Comparison of ENCODE assay signal across 8 cellular contexts in the genomic region with DNA sequence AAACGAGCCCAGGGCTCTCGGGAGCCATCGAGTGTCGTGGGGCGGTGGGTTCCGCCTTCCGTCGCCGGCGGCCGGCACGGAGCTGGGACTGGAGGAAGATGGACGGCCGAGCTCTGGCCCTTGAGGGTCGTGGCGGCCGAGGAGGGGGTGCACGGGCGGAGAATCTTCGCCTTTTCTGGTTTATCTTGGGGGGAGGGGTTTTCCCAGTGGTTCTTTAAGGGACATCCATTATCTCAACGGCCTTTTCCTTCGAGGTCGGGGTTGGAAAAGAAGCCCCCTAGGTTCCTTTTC. TPM values are rescaled to one million over a fixed set of nuclear protein-coding genes. Genes with fewer than 3 reads are reported as not detected.
DNase-seq lines count a peak whose midpoint lies in the region; ATAC-seq and TF ChIP-seq lines count a peak whose summit lies in the region.

No MANE protein-coding gene starts in this region.

- peak overlapping the region; percentile 92 to 95 for H3K9ac ChIP-seq in stomach smooth muscle (ENCODE audit: low read length in 2 of 2)

- peak overlapping the region; percentile 94 for H3K27ac ChIP-seq in stomach smooth muscle (ENCODE audit: low read length)

- peak; percentile 23 for ATAC-seq in HG02642 (IDR thresholded peaks at IDR 0.05; ENCODE audit: poor library complexity, unreplicated experiment)
- peak in 1 of 2 donors; percentile 17 for ATAC-seq in activated naive CD4-positive, alpha-beta T cell treated with anti-CD3 and anti-CD28 coated beads, Interleukin-2, amount 50 U/mL, for 72 hours
- no peak for ATAC-seq in GM19395 (IDR thresholded peaks at IDR 0.05; ENCODE audit: unreplicated experiment)

- no peak for TF ChIP-seq CTCF in Caco-2 (IDR thresholded peaks at IDR 0.05; ENCODE audit: insufficient read depth in 1 of 2, low read depth in 1 of 2, low read length in 1 of 2, severe bottlenecking in 1 of 2, unreplicated experiment in 1 of 2)

- H3K4me1 Mint-ChIP-seq in Caco-2 (ENCODE audit: low read depth, unreplicated experiment), result peaks cover 9% of the 10 kb centered on the region

- no peaks in the 10 kb centered on the region for H3K9me3 ChIP-seq in Caco-2
- no peaks in the 10 kb centered on the region for H3K9me3 ChIP-seq in iPS-18c (ENCODE audit: control insufficient read depth, insufficient read depth, low read length)
- H3K9me3 ChIP-seq in stomach smooth muscle (ENCODE audit: control insufficient read depth in 2 of 2, low read length in 2 of 2), result no peaks in the 10 kb centered on the region

- intact Hi-C loops in Caco-2 (cut with micrococcal nuclease; ENCODE audit: unreplicated experiment), result loop anchor here (1.0 to 2.0 kb wide), 9 partner anchors 103 to 315 kb away; a partner anchor contains a TSS

- H3K27me3 ChIP-seq in Caco-2 (replicated peaks; ENCODE audit: control insufficient read depth, insufficient read depth, low read length), result no peaks in the 10 kb centered on the region
- no peaks in the 10 kb centered on the region for H3K27me3 ChIP-seq in stomach smooth muscle (ENCODE audit: control insufficient read depth in 1 of 2, insufficient read depth in 2 of 2, low read length in 2 of 2)

- H3K9me3 Mint-ChIP-seq in Caco-2 (ENCODE audit: unreplicated experiment), result no peaks in the 10 kb centered on the region
- no peaks in the 10 kb centered on the region for H3K9me3 Mint-ChIP-seq in activated naive CD4-positive, alpha-beta T cell treated with anti-CD3 and anti-CD28 coated beads, Interleukin-2, amount 50 U/mL, for 72 hours

- BruUV-seq in Caco-2 (replicated peaks; lab: Mats Ljungman, UMichigan), result no TSS peak

- H3K36me3 ChIP-seq in Caco-2 (ENCODE audit: control insufficient read depth, insufficient read depth, low read length), result peaks cover 1% of the 10 kb centered on the region; the same call in 1 of the 2 replicates
- peaks cover 7 to 11% of the 10 kb centered on the region in 2 donors for H3K36me3 ChIP-seq in stomach smooth muscle (ENCODE audit: control insufficient read depth in 2 of 2, insufficient read depth in 2 of 2, low read length in 2 of 2)

- CTCF ChIA-PET in Caco-2 (lab: Charles Lee), result interaction anchor here (0.5 to 1.5 kb wide), 2 partner anchors 171 to 172 kb away, joined by 7 to 12 read pairs; no protein-coding TSS in a partner anchor

- H3K4me3 ChIP-seq in Caco-2 (ENCODE audit: low read depth, low read length) (peak overlapping the region; percentile 89), iPS-18c (ENCODE audit: insufficient read depth, low read depth, low read length) (peak overlapping the region; percentile 98), stomach smooth muscle (ENCODE audit: low read length in 2 of 2) (peak overlapping the region; percentile 66 to 92)

- POLR2A ChIA-PET in Caco-2 (lab: Charles Lee), result interaction anchor here (0.5 to 1.7 kb wide), 15 partner anchors 13 to 376 kb away, joined by 3 to 8 read pairs (median 3); a partner anchor contains a TSS

- H3K4me1 ChIP-seq in Caco-2 (peaks cover 7% of the 10 kb centered on the region), stomach smooth muscle (ENCODE audit: control insufficient read depth, insufficient read depth, low read length) (peaks cover 11% of the 10 kb centered on the region)

- H3K4me3 Mint-ChIP-seq in Caco-2 (ENCODE audit: unreplicated experiment), result peak overlapping the region; percentile 86

- peak overlapping the region; percentile 99 for H3K27ac Mint-ChIP-seq in Caco-2 (ENCODE audit: unreplicated experiment)
- H3K27ac Mint-ChIP-seq in activated naive CD4-positive, alpha-beta T cell treated with anti-CD3 and anti-CD28 coated beads, Interleukin-2, amount 50 U/mL, for 72 hours, result peak overlapping the region; percentile 94 to 97

- peaks cover 65% of the 10 kb centered on the region for H3K36me3 Mint-ChIP-seq in Caco-2 (ENCODE audit: insufficient read depth, unreplicated experiment)
- peaks cover 21 to 30% of the 10 kb centered on the region in 2 donors for H3K36me3 Mint-ChIP-seq in activated naive CD4-positive, alpha-beta T cell treated with anti-CD3 and anti-CD28 coated beads, Interleukin-2, amount 50 U/mL, for 72 hours

- DNase-seq in Caco-2 (no peak), NCI-H1417 (lab: John Stamatoyannopoulos, UW) (no peak), HCEC 1CT (no peak)
- no peak for DNase-seq in activated naive CD4-positive, alpha-beta T cell treated with anti-CD3 and anti-CD28 coated beads, Interleukin-2, amount 50 U/mL, for 72 hours (ENCODE audit: low spot score in 2 of 2)

- H3K27me3 Mint-ChIP-seq in Caco-2 (ENCODE audit: insufficient read depth, unreplicated experiment), result no peaks in the 10 kb centered on the region

RNA-seq across cellular contexts. Expression of a gene that starts 0.6 kb away (rescaled TPM):
- 180 and 189 TPM in 2 replicates for total RNA-seq in Caco-2 (2022)
- total RNA-seq in activated naive CD4-positive, alpha-beta T cell treated with anti-CD3 and anti-CD28 coated beads, Interleukin-2, amount 50 U/mL, for 72 hours, result 100 to 1,000 TPM in 1 of 2 donors, 10 to 100 TPM in 1; 97.5 to 110 TPM
